In genomic region chr7:28036748-28037147, GRCh38 we compare ENCODE assay signal across 9 cellular contexts.
DNase-seq lines count a peak whose midpoint lies in the region; ATAC-seq and TF ChIP-seq lines count a peak whose summit lies in the region.
"Had no signal": no experiment of that assay in that cellular context is flagged by ENCODE, and none has a peak within 500 bp of the region (broad histone marks: within the 10 kb centered on the region; RNA-seq: fewer than 3 reads in every experiment).

No MANE protein-coding gene starts in this region.

- peaks cover 12% of the 10 kb centered on the region for H3K4me1 ChIP-seq in ovary (ENCODE audit: insufficient read depth)

- intact Hi-C loops in activated T-helper 1 cell treated with anti-CD3 and anti-CD28 coated beads, Interleukin-12 subunit alpha, Interleukin-12 subunit beta, Interleukin-2, Interleukin-4 antibody, amounts not matched to agents 30 ng/mL and 10 ng/mL and 1 ng/mL, durations not matched to agents 14 hours and 24 hours and 36 hours (cut with micrococcal nuclease): loop anchor here (1.0 to 10.0 kb wide), 13 partner anchors 64 to 1882 kb away; partner anchors contain the start of gene NFE2L3
- intact Hi-C loops in natural killer cell (cut with micrococcal nuclease) (no loop called here), ovary (cut with DNase I) (no loop called here)

- peaks cover under 1% of the 10 kb centered on the region for H3K9me3 Mint-ChIP-seq in activated T-helper 1 cell treated with anti-CD3 and anti-CD28 coated beads, Interleukin-12 subunit alpha, Interleukin-12 subunit beta, Interleukin-2, Interleukin-4 antibody, amounts not matched to agents 30 ng/mL and 10 ng/mL and 1 ng/mL, durations not matched to agents 14 hours and 24 hours and 36 hours
- H3K9me3 Mint-ChIP-seq in natural killer cell: no peaks in the 10 kb centered on the region
- no peaks in the 10 kb centered on the region for H3K9me3 Mint-ChIP-seq in progenitor cell of endocrine pancreas (ENCODE audit: low read depth)

- peaks cover 19% of the 10 kb centered on the region for H3K27me3 Mint-ChIP-seq in activated T-helper 1 cell treated with anti-CD3 and anti-CD28 coated beads, Interleukin-12 subunit alpha, Interleukin-12 subunit beta, Interleukin-2, Interleukin-4 antibody, amounts not matched to agents 30 ng/mL and 10 ng/mL and 1 ng/mL, durations not matched to agents 14 hours and 24 hours and 36 hours (ENCODE audit: insufficient read depth)
- no peaks in the 10 kb centered on the region for H3K27me3 Mint-ChIP-seq in natural killer cell (ENCODE audit: low read depth in 2 of 2)
- H3K27me3 Mint-ChIP-seq in progenitor cell of endocrine pancreas: no peaks in the 10 kb centered on the region

- no peaks in the 10 kb centered on the region for H3K27me3 ChIP-seq in ovary

- ATAC-seq in GM18498 (IDR thresholded peaks at IDR 0.05; ENCODE audit: unreplicated experiment) (peak; percentile 23), HG02763 (IDR thresholded peaks at IDR 0.05; ENCODE audit: unreplicated experiment) (peak; percentile 22), natural killer cell (no peak)

- TF ChIP-seq EP300 in ovary (IDR thresholded peaks at IDR 0.05): no peak

- no peak overlapping the region for H3K4me3 Mint-ChIP-seq in activated T-helper 1 cell treated with anti-CD3 and anti-CD28 coated beads, Interleukin-12 subunit alpha, Interleukin-12 subunit beta, Interleukin-2, Interleukin-4 antibody, amounts not matched to agents 30 ng/mL and 10 ng/mL and 1 ng/mL, durations not matched to agents 14 hours and 24 hours and 36 hours
- H3K4me3 Mint-ChIP-seq in natural killer cell (no peak overlapping the region), progenitor cell of endocrine pancreas (ENCODE audit: low read depth) (no peak overlapping the region)

- H3K36me3 ChIP-seq in ovary: no peaks in the 10 kb centered on the region

- no peak overlapping the region for H3K4me3 ChIP-seq in ovary

- peaks cover 26% of the 10 kb centered on the region for H3K4me1 Mint-ChIP-seq in activated T-helper 1 cell treated with anti-CD3 and anti-CD28 coated beads, Interleukin-12 subunit alpha, Interleukin-12 subunit beta, Interleukin-2, Interleukin-4 antibody, amounts not matched to agents 30 ng/mL and 10 ng/mL and 1 ng/mL, durations not matched to agents 14 hours and 24 hours and 36 hours (ENCODE audit: low read depth)
- H3K4me1 Mint-ChIP-seq in natural killer cell (peaks cover 69 to 92% of the 10 kb centered on the region in 2 donors), progenitor cell of endocrine pancreas (ENCODE audit: low read depth) (no peaks in the 10 kb centered on the region)

- peaks cover 2% of the 10 kb centered on the region for H3K36me3 Mint-ChIP-seq in activated T-helper 1 cell treated with anti-CD3 and anti-CD28 coated beads, Interleukin-12 subunit alpha, Interleukin-12 subunit beta, Interleukin-2, Interleukin-4 antibody, amounts not matched to agents 30 ng/mL and 10 ng/mL and 1 ng/mL, durations not matched to agents 14 hours and 24 hours and 36 hours (ENCODE audit: low read depth)
- H3K36me3 Mint-ChIP-seq in natural killer cell: no peaks in the 10 kb centered on the region
- no peaks in the 10 kb centered on the region for H3K36me3 Mint-ChIP-seq in progenitor cell of endocrine pancreas (ENCODE audit: insufficient read depth)

- 8 to 19% (median 15%) methylated on average over 2 of the region's 2 CpGs for WGBS in ovary, 3 donors

- H3K27ac ChIP-seq in ovary: peak overlapping the region in 1 of 2 donors; percentile 62

- TF ChIP-seq CTCF in natural killer cell (IDR thresholded peaks at IDR 0.05) (no peak), ovary (IDR thresholded peaks at IDR 0.05) (no peak), progenitor cell of endocrine pancreas (IDR thresholded peaks at IDR 0.05; ENCODE audit: unreplicated experiment) (no peak)

- no peak for DNase-seq in activated T-helper 1 cell treated with anti-CD3 and anti-CD28 coated beads, Interleukin-12 subunit alpha, Interleukin-12 subunit beta, Interleukin-2, Interleukin-4 antibody, amounts not matched to agents 30 ng/mL and 10 ng/mL and 1 ng/mL, durations not matched to agents 14 hours and 24 hours and 36 hours (ENCODE audit: low spot score)
- no peak for DNase-seq in natural killer cell
- no peak for DNase-seq in ovary
- no peak for DNase-seq in progenitor cell of endocrine pancreas (ENCODE audit: low spot score, unreplicated experiment)
- DNase-seq in AG08396 (ENCODE audit: low spot score): no peak
- no peak for DNase-seq in NCI-H146 treated with DMSO at 0.1 percent for 48 hours (lab: John Stamatoyannopoulos, UW; ENCODE audit: unreplicated experiment)
- DNase-seq: NCI-H524 had no signal

- peak overlapping the region; percentile 70 for H3K27ac Mint-ChIP-seq in activated T-helper 1 cell treated with anti-CD3 and anti-CD28 coated beads, Interleukin-12 subunit alpha, Interleukin-12 subunit beta, Interleukin-2, Interleukin-4 antibody, amounts not matched to agents 30 ng/mL and 10 ng/mL and 1 ng/mL, durations not matched to agents 14 hours and 24 hours and 36 hours
- H3K27ac Mint-ChIP-seq in natural killer cell (peak overlapping the region; percentile 72 to 76), progenitor cell of endocrine pancreas (no peak overlapping the region)

- TF ChIP-seq POLR2A in ovary (IDR thresholded peaks at IDR 0.05): no peak

- no peaks in the 10 kb centered on the region for H3K9me3 ChIP-seq in ovary

Comparison
In these comparisons a context has a peak if more than half of its experiments do, and no peak if none do; other contexts are left out.
1. ATAC-seq: peak in GM18498 (single experiment) and HG02763 (single experiment); none in natural killer cell (0 of 3).